In the genomic region with DNA sequence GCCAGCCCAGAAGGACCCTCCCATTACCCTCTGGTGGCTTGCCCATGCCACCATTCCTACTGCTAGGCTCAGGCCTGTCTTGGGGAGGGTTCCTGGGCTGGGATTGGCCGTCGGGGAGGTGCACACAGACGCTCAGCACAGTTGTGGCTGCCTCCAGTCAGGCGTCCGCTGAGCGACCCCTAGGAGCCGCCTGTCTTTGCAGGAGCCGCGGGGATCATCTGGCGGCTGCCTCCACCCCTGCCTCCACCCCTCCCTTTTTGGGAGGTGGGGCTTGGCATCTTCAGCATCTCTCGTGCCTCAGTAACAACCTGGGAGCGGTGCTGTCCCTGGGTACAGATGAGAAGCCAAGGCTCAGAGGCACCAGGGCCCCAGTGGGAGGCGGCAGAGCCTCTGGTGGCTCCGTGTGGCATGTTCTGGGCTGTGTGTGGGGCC, we compare ENCODE assay signal across 8 cellular contexts. TPM values are rescaled to one million over a fixed set of nuclear protein-coding genes. Genes with fewer than 3 reads are reported as not detected.
DNase-seq lines count a peak whose midpoint lies in the region; ATAC-seq and TF ChIP-seq lines count a peak whose summit lies in the region.

No MANE protein-coding gene starts in this region.

- H3K27ac Mint-ChIP-seq in immature natural killer cell = no peak overlapping the region

- H3K36me3 ChIP-seq in mucosa of descending colon (ENCODE audit: low read depth) = no peaks in the 10 kb centered on the region

- no peaks in the 10 kb centered on the region for H3K9me3 Mint-ChIP-seq in immature natural killer cell

- peak; percentile 48 for ATAC-seq in mucosa of descending colon
- ATAC-seq in HG03469 (IDR thresholded peaks at IDR 0.05; ENCODE audit: unreplicated experiment) = no peak
- ATAC-seq in HG02678 (IDR thresholded peaks at IDR 0.05; ENCODE audit: unreplicated experiment) = no peak
- no peak for ATAC-seq in HG02981 (IDR thresholded peaks at IDR 0.05; ENCODE audit: unreplicated experiment)

- DNase-seq in AG10803 (ENCODE audit: low read depth) = peak; percentile 65
- DNase-seq in NCI-H1105 treated with DMSO at 0.1 percent for 48 hours (lab: John Stamatoyannopoulos, UW) = peak; percentile 86
- DNase-seq in choroid plexus epithelial cell (ENCODE audit: low read depth) = peak; percentile 24
- DNase-seq in mucosa of descending colon = no peak
- DNase-seq in immature natural killer cell = no peak

- H3K9me3 ChIP-seq in mucosa of descending colon = no peaks in the 10 kb centered on the region

- peaks cover 0 to 3% of the 10 kb centered on the region in 2 donors for H3K4me1 Mint-ChIP-seq in immature natural killer cell

- H3K36me3 Mint-ChIP-seq in immature natural killer cell = no peaks in the 10 kb centered on the region

- peaks cover 0 to 4% (median 0%) of the 10 kb centered on the region in 3 donors for H3K27me3 Mint-ChIP-seq in immature natural killer cell (ENCODE audit: low read depth in 3 of 3)

- intact Hi-C loops in mucosa of descending colon (cut with DNase I, micrococcal nuclease) = no loop called here

- no peak overlapping the region for H3K4me3 ChIP-seq in AG10803 (ENCODE audit: low read length)
- no peak overlapping the region for H3K4me3 ChIP-seq in choroid plexus epithelial cell (ENCODE audit: low read depth, low read length)
- H3K4me3 ChIP-seq in mucosa of descending colon = no peak overlapping the region

- TF ChIP-seq CTCF in AG10803 (conservative IDR thresholded peaks at IDR 0.05; ENCODE audit: low read length) (no peak), choroid plexus epithelial cell (conservative IDR thresholded peaks at IDR 0.05; ENCODE audit: low read depth, low read length) (no peak), mucosa of descending colon (IDR thresholded peaks at IDR 0.05) (no peak)

- H3K4me1 ChIP-seq in mucosa of descending colon (ENCODE audit: low read depth) = peaks cover 43% of the 10 kb centered on the region

- no peak overlapping the region for H3K4me3 Mint-ChIP-seq in immature natural killer cell

RNA-seq across cellular contexts. Expression of a gene that starts 39.6 kb away (rescaled TPM):
- total RNA-seq in mucosa of descending colon = 100 to 1,000 TPM in 1 of 3 donors, 10 to 100 TPM in 2; 75.2 to 101 (median 85.3) TPM
- 1 to 10 TPM; 1.0 to 4.4 (median 1.9) TPM for polyA plus RNA-seq in immature natural killer cell

Comparison
In these comparisons a context has a peak if more than half of its experiments do, and no peak if none do; other contexts are left out.
1. DNase-seq: peak in AG10803 (single experiment), NCI-H1105 treated with DMSO at 0.1 percent for 48 hours (single experiment) and choroid plexus epithelial cell (single experiment); none in mucosa of descending colon (0 of 3) and immature natural killer cell (0 of 3).